In the genomic region with DNA sequence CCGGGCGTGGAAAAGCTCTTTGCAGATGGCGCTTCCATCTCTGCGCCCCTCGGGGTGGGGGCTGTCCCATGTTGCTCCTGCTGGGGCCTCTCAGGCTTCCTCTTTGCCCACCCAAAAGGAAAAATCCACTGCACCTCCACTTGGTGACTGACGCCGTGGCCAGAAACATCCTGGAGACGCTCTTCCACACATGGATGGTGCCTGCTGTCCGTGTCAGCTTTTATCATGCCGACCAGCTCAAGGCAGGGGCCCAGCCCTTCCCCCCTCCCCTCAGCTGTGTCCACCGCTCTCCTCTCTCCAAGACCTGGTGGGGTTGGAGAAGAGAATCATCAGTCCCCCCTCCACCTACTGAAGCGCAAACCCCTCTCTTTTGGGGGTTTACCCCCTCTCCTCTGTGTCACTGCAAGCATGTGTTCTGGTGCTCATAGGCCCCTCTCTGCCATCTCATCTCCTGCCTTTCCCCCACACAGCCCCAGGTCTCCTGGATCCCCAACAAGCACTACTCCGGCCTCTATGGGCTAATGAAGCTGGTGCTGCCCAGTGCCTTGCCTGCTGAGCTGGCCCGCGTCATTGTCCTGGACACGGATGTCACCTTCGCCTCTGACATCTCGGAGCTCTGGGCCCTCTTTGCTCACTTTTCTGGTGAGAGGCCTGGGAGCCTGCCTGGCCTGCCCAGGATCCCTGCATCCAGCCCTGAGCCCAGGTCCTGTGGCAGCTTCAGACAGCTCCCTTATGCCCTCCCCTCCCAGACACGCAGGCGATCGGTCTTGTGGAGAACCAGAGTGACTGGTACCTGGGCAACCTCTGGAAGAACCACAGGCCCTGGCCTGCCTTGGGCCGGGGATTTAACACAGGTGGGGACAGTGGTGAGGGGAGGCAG, we compare ENCODE assay signal across 12 cellular contexts. TPM values are rescaled to one million over a fixed set of nuclear protein-coding genes. Genes with fewer than 3 reads are reported as not detected.
A peak's percentile ranks its signal among the peaks of the same experiment; 100 is the strongest.
DNase-seq lines count a peak whose midpoint lies in the region; ATAC-seq, FAIRE-seq and TF ChIP-seq lines count a peak whose summit lies in the region.
"Had no signal": no experiment of that assay in that cellular context is flagged by ENCODE, and none has a peak within 500 bp of the region (broad histone marks: within the 10 kb centered on the region; RNA-seq: fewer than 3 reads in every experiment).

No MANE protein-coding gene starts in this region.

- H3K4me1 ChIP-seq in PC-3 (ENCODE audit: insufficient read depth, low read length) = no peaks in the 10 kb centered on the region

- no peak overlapping the region for H3K4me3 ChIP-seq in PC-3 (ENCODE audit: low read length)

- H3K9ac ChIP-seq in PC-3 (ENCODE audit: low read length) = no peak overlapping the region

- no peak for FAIRE-seq in GM19239 (lab: Jason Lieb, UNC)
- FAIRE-seq: HTR-8/SVneo had no signal

- H3K36me3 ChIP-seq in PC-3 (ENCODE audit: low read depth, low read length) = no peaks in the 10 kb centered on the region

- no peak overlapping the region for H3K27ac Mint-ChIP-seq in activated CD4-positive, alpha-beta memory T cell treated with anti-CD3 and anti-CD28 coated beads for 36 hours
- H3K27ac Mint-ChIP-seq in activated CD4-positive, alpha-beta memory T cell treated with anti-CD3 and anti-CD28 coated beads, Interleukin-2, amount 10 ng/mL, durations not matched to agents 7 days and 5 days = no peak overlapping the region
- H3K27ac Mint-ChIP-seq in glutamatergic neuron (ENCODE audit: unreplicated experiment) = peak overlapping the region; percentile 31

- CTCF ChIA-PET in activated CD4-positive, alpha-beta memory T cell treated with anti-CD3 and anti-CD28 coated beads for 36 hours (lab: Charles Lee) = interaction anchor here (1.1 kb wide), 1 partner anchor 386 kb away, joined by 3 read pairs; no protein-coding TSS in a partner anchor
- CTCF ChIA-PET in activated CD4-positive, alpha-beta memory T cell treated with anti-CD3 and anti-CD28 coated beads, Interleukin-2, amount 10 ng/mL, durations not matched to agents 7 days and 5 days (lab: Charles Lee) = no interaction called here
- CTCF ChIA-PET in PC-3 (lab: Charles Lee) = no interaction called here

- no peaks in the 10 kb centered on the region for H3K9me3 Mint-ChIP-seq in activated CD4-positive, alpha-beta memory T cell treated with anti-CD3 and anti-CD28 coated beads for 36 hours
- H3K9me3 Mint-ChIP-seq in activated CD4-positive, alpha-beta memory T cell treated with anti-CD3 and anti-CD28 coated beads, Interleukin-2, amount 10 ng/mL, durations not matched to agents 7 days and 5 days = no peaks in the 10 kb centered on the region
- H3K9me3 Mint-ChIP-seq in glutamatergic neuron (ENCODE audit: unreplicated experiment) = peaks cover 13% of the 10 kb centered on the region

- H3F3A ChIP-seq in PC-3 (ENCODE audit: low read length, unreplicated experiment) = no peaks in the 10 kb centered on the region

- no peaks in the 10 kb centered on the region for H3K9me3 ChIP-seq in PC-3 (ENCODE audit: low read length)

- H3K9me2 ChIP-seq in PC-3 (replicated peaks; ENCODE audit: low read length) = no peaks in the 10 kb centered on the region

- TF ChIP-seq CTCF in PC-3 (conservative IDR thresholded peaks at IDR 0.05; ENCODE audit: low read depth, low read length) (no peak), glutamatergic neuron (IDR thresholded peaks at IDR 0.05; ENCODE audit: partially characterized antibody, unreplicated experiment) (no peak)

- H3K36me3 Mint-ChIP-seq in activated CD4-positive, alpha-beta memory T cell treated with anti-CD3 and anti-CD28 coated beads for 36 hours = no peaks in the 10 kb centered on the region
- H3K36me3 Mint-ChIP-seq in activated CD4-positive, alpha-beta memory T cell treated with anti-CD3 and anti-CD28 coated beads, Interleukin-2, amount 10 ng/mL, durations not matched to agents 7 days and 5 days (ENCODE audit: low read depth) = peaks cover 2% of the 10 kb centered on the region
- H3K36me3 Mint-ChIP-seq in glutamatergic neuron (ENCODE audit: unreplicated experiment) = no peaks in the 10 kb centered on the region

- H3K27ac ChIP-seq in PC-3 (ENCODE audit: low read length) = no peak overlapping the region

- peak overlapping the region; percentile 37; the same call in 1 of the 2 replicates for H3K4me2 ChIP-seq in PC-3 (ENCODE audit: low read length)

- H2AFZ ChIP-seq in PC-3 (ENCODE audit: low read length) = no peak overlapping the region

- H3K79me2 ChIP-seq in PC-3 (ENCODE audit: low read length) = peaks cover 5% of the 10 kb centered on the region; the same call in 1 of the 2 replicates

- POLR2A ChIA-PET in activated CD4-positive, alpha-beta memory T cell treated with anti-CD3 and anti-CD28 coated beads for 36 hours (lab: Charles Lee) = no interaction called here
- POLR2A ChIA-PET in activated CD4-positive, alpha-beta memory T cell treated with anti-CD3 and anti-CD28 coated beads, Interleukin-2, amount 10 ng/mL, durations not matched to agents 7 days and 5 days (lab: Charles Lee) = interaction anchor here (1.1 kb wide), 1 partner anchor 41 kb away, joined by 3 read pairs; no protein-coding TSS in a partner anchor
- POLR2A ChIA-PET in PC-3 (lab: Charles Lee; ENCODE audit: unreplicated experiment) = no interaction called here

- H3K4me1 Mint-ChIP-seq in activated CD4-positive, alpha-beta memory T cell treated with anti-CD3 and anti-CD28 coated beads for 36 hours (ENCODE audit: low read depth) = peaks cover 19% of the 10 kb centered on the region
- H3K4me1 Mint-ChIP-seq in activated CD4-positive, alpha-beta memory T cell treated with anti-CD3 and anti-CD28 coated beads, Interleukin-2, amount 10 ng/mL, durations not matched to agents 7 days and 5 days = peaks cover 32% of the 10 kb centered on the region
- H3K4me1 Mint-ChIP-seq in glutamatergic neuron (ENCODE audit: low read depth, unreplicated experiment) = peaks cover 11% of the 10 kb centered on the region

- BruUV-seq in PC-3 (replicated peaks; lab: Mats Ljungman, UMichigan) = no TSS peak

- peak; percentile 6 for DNase-seq in activated CD4-positive, alpha-beta memory T cell treated with anti-CD3 and anti-CD28 coated beads for 36 hours
- DNase-seq in activated CD4-positive, alpha-beta memory T cell treated with anti-CD3 and anti-CD28 coated beads, Interleukin-2, amount 10 ng/mL, durations not matched to agents 7 days and 5 days = no peak
- no peak for DNase-seq in PC-3
- no peak for DNase-seq in glutamatergic neuron
- DNase-seq in sciatic nerve (ENCODE audit: low spot score) = peak; percentile 54
- DNase-seq in DMS79 treated with DMSO at 0.1 percent for 48 hours (lab: John Stamatoyannopoulos, UW) = no peak
- DNase-seq in GM19239 (ENCODE audit: insufficient read length, low spot score) = no peak
- DNase-seq in C1 segment of cervical spinal cord (lab: John Stamatoyannopoulos, UW) = no peak
- DNase-seq: foreskin melanocyte, NCI-H1105 treated with DMSO at 0.1 percent for 48 hours had no signal

- no peaks in the 10 kb centered on the region for H3K27me3 ChIP-seq in PC-3 (ENCODE audit: low read length)

- intact Hi-C loops in activated CD4-positive, alpha-beta memory T cell treated with anti-CD3 and anti-CD28 coated beads for 36 hours (cut with micrococcal nuclease) = no loop called here
- intact Hi-C loops in PC-3 (cut with micrococcal nuclease) = no loop called here
- intact Hi-C loops in sciatic nerve (cut with DNase I) = no loop called here

- peak overlapping the region; percentile 37 for H3K4me3 Mint-ChIP-seq in activated CD4-positive, alpha-beta memory T cell treated with anti-CD3 and anti-CD28 coated beads for 36 hours
- H3K4me3 Mint-ChIP-seq in activated CD4-positive, alpha-beta memory T cell treated with anti-CD3 and anti-CD28 coated beads, Interleukin-2, amount 10 ng/mL, durations not matched to agents 7 days and 5 days = no peak overlapping the region
- peak overlapping the region; percentile 53 for H3K4me3 Mint-ChIP-seq in glutamatergic neuron (ENCODE audit: unreplicated experiment)

- peaks cover 11% of the 10 kb centered on the region for H3K27me3 Mint-ChIP-seq in activated CD4-positive, alpha-beta memory T cell treated with anti-CD3 and anti-CD28 coated beads for 36 hours
- peaks cover 24% of the 10 kb centered on the region for H3K27me3 Mint-ChIP-seq in activated CD4-positive, alpha-beta memory T cell treated with anti-CD3 and anti-CD28 coated beads, Interleukin-2, amount 10 ng/mL, durations not matched to agents 7 days and 5 days
- peaks cover 25% of the 10 kb centered on the region for H3K27me3 Mint-ChIP-seq in glutamatergic neuron (ENCODE audit: unreplicated experiment)

- ATAC-seq in PC-3 (no peak), sciatic nerve (no peak)

- no peaks in the 10 kb centered on the region for H4K20me1 ChIP-seq in PC-3 (ENCODE audit: low read length)

RNA-seq across cellular contexts. Expression of gene LARGE2, which starts 1.8 kb away (rescaled TPM):
- 1 to 10 TPM; 1.1 to 1.6 TPM for total RNA-seq in activated CD4-positive, alpha-beta memory T cell treated with anti-CD3 and anti-CD28 coated beads for 36 hours
- 1 to 10 TPM in 1 of 2 experiments, under 1 TPM in 1; 0.58 to 1.1 TPM for total RNA-seq in activated CD4-positive, alpha-beta memory T cell treated with anti-CD3 and anti-CD28 coated beads, Interleukin-2, amount 10 ng/mL, durations not matched to agents 7 days and 5 days
- total RNA-seq in PC-3 (2014; rRNA removed) = 18.4 and 19.6 TPM in 2 replicates
- total RNA-seq in glutamatergic neuron (ENCODE audit: unreplicated experiment) = 3.0 TPM
- total RNA-seq in sciatic nerve = 1.4 TPM
- total RNA-seq: skeletal muscle tissue had no signal

RNA-seq across cellular contexts. Expression of gene PEX16, which starts 6.6 kb away (rescaled TPM):
- total RNA-seq in activated CD4-positive, alpha-beta memory T cell treated with anti-CD3 and anti-CD28 coated beads for 36 hours = 10 to 100 TPM; 28.2 to 34.6 TPM
- total RNA-seq in activated CD4-positive, alpha-beta memory T cell treated with anti-CD3 and anti-CD28 coated beads, Interleukin-2, amount 10 ng/mL, durations not matched to agents 7 days and 5 days = 10 to 100 TPM; 54.1 to 55.0 TPM
- 43.5 and 56.7 TPM in 2 replicates for total RNA-seq in PC-3 (2014; rRNA removed)
- total RNA-seq in glutamatergic neuron (ENCODE audit: unreplicated experiment) = 51.8 TPM
- total RNA-seq in sciatic nerve = 19.0 TPM

RNA-seq across cellular contexts. Expression of gene FREY1, which starts 17.2 kb away (rescaled TPM):
- under 1 TPM; 0.73 to 0.88 TPM for total RNA-seq in activated CD4-positive, alpha-beta memory T cell treated with anti-CD3 and anti-CD28 coated beads for 36 hours
- 1 to 10 TPM; 1.5 to 2.3 TPM for total RNA-seq in activated CD4-positive, alpha-beta memory T cell treated with anti-CD3 and anti-CD28 coated beads, Interleukin-2, amount 10 ng/mL, durations not matched to agents 7 days and 5 days
- total RNA-seq in PC-3 (2014; rRNA removed) (0.15 and 2.1 TPM in 2 replicates), glutamatergic neuron (ENCODE audit: unreplicated experiment) (0.78 TPM), sciatic nerve (not detected)

RNA-seq across cellular contexts. Expression of gene MAPK8IP1, which starts 38.8 kb away (rescaled TPM):
- under 1 TPM; 0.43 to 0.58 TPM for total RNA-seq in activated CD4-positive, alpha-beta memory T cell treated with anti-CD3 and anti-CD28 coated beads for 36 hours
- under 1 TPM; 0.48 to 0.50 TPM for total RNA-seq in activated CD4-positive, alpha-beta memory T cell treated with anti-CD3 and anti-CD28 coated beads, Interleukin-2, amount 10 ng/mL, durations not matched to agents 7 days and 5 days
- total RNA-seq in PC-3 (2014; rRNA removed) = 7.1 and 10.5 TPM in 2 replicates
- total RNA-seq in glutamatergic neuron (ENCODE audit: unreplicated experiment) = 299 TPM
- total RNA-seq in sciatic nerve = 285 TPM

Comparison
In these comparisons a context has a peak if more than half of its experiments do, and no peak if none do; other contexts are left out.
1. DNase-seq: peak in activated CD4-positive, alpha-beta memory T cell treated with anti-CD3 and anti-CD28 coated beads for 36 hours (single experiment) and sciatic nerve (single experiment); none in activated CD4-positive, alpha-beta memory T cell treated with anti-CD3 and anti-CD28 coated beads, Interleukin-2, amount 10 ng/mL, durations not matched to agents 7 days and 5 days (single experiment), PC-3 (single experiment), glutamatergic neuron (single experiment), DMS79 treated with DMSO at 0.1 percent for 48 hours (single experiment), GM19239 (single experiment) and C1 segment of cervical spinal cord (0 of 14).